In the genomic region with DNA sequence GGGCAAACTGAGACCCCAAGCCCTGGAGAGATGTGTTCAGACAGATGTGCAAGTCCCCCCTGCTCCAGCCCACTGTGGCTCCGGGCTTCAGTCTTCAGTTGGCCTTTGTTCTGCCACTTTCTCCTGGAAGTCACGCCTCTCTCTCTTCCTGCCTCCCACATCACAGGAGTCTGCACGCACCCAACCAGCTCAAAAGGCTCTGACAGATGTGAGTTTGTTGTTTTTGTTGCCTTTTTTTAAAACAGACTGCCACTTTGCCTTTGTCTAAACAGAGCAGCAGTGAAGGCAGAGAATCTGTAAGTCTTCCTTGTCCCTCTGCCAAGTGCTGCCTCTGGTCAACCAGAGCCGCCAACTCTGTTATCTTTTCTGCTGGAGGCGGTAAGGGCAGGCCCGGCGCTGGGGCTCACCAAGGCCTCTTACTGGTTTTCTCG, we compare ENCODE assay signal across 13 cellular contexts.
DNase-seq lines count a peak whose midpoint lies in the region; ATAC-seq, FAIRE-seq and TF ChIP-seq lines count a peak whose summit lies in the region.
"Had no signal": no experiment of that assay in that cellular context is flagged by ENCODE, and none has a peak within 500 bp of the region (broad histone marks: within the 10 kb centered on the region; RNA-seq: fewer than 3 reads in every experiment).

No MANE protein-coding gene starts in this region.

- no peak overlapping the region for H3K4me3 ChIP-seq in prostate gland

- intact Hi-C loops in prostate gland (cut with DNase I), result no loop called here

- ATAC-seq in T-helper 17 cell, result no peak
- no peak for ATAC-seq in GM21381 (IDR thresholded peaks at IDR 0.05; ENCODE audit: unreplicated experiment)
- ATAC-seq in GM21526 (IDR thresholded peaks at IDR 0.05; ENCODE audit: low FRiP score, unreplicated experiment), result no peak

- WGBS in prostate gland, result 29% methylated on average over 8 of the region's 8 CpGs

- H3K4me1 Mint-ChIP-seq in T-helper 17 cell, result no peaks in the 10 kb centered on the region

- H3K27ac Mint-ChIP-seq in T-helper 17 cell, result no peak overlapping the region
- H3K27ac Mint-ChIP-seq: naive B cell had no signal

- H3K27me3 ChIP-seq in prostate gland (replicated peaks; ENCODE audit: insufficient read depth), result no peaks in the 10 kb centered on the region

- FAIRE-seq in HTR-8/SVneo (lab: Jason Lieb, UNC), result peak; percentile 72
- FAIRE-seq in frontal cortex (lab: Jason Lieb, UNC), result no peak

- peaks cover 37% of the 10 kb centered on the region for H3K27me3 Mint-ChIP-seq in T-helper 17 cell

- no peaks in the 10 kb centered on the region for H3K4me1 ChIP-seq in prostate gland (replicated peaks)

- H3K27ac ChIP-seq in prostate gland, result no peak overlapping the region
- H3K27ac ChIP-seq: HL-60 had no signal

- peaks cover 3% of the 10 kb centered on the region for H3K36me3 Mint-ChIP-seq in T-helper 17 cell (ENCODE audit: low read depth)
- H3K36me3 Mint-ChIP-seq: naive B cell had no signal

- no peak for TF ChIP-seq CTCF in prostate gland (IDR thresholded peaks at IDR 0.05)

- no peak for DNase-seq in HTR-8/SVneo (ENCODE audit: insufficient read length, low spot score)
- no peak for DNase-seq in T-helper 17 cell
- peak; percentile 90 for DNase-seq in foreskin melanocyte
- peak; percentile 26 for DNase-seq in prostate gland (ENCODE audit: low spot score)
- DNase-seq in GOT3 (lab: John Stamatoyannopoulos, UW), result no peak
- no peak for DNase-seq in frontal cortex (ENCODE audit: low spot score in 2 of 2)
- DNase-seq: activated CD8-positive, alpha-beta memory T cell treated with anti-CD3 and anti-CD28 coated beads for 24 hours; naive B cell; NCI-H1436; SHP77 treated with DMSO at 0.1 percent for 48 hours had no signal

- H3K36me3 ChIP-seq in prostate gland, result no peaks in the 10 kb centered on the region

- H3K4me3 Mint-ChIP-seq in T-helper 17 cell, result peak overlapping the region; percentile 8
- H3K4me3 Mint-ChIP-seq: naive B cell had no signal

- TF ChIP-seq POLR2A in prostate gland (IDR thresholded peaks at IDR 0.05), result no peak

- H3K9me3 ChIP-seq in T-helper 17 cell (ENCODE audit: control insufficient read depth, low read length, poor library complexity, severe bottlenecking) (no peaks in the 10 kb centered on the region), prostate gland (no peaks in the 10 kb centered on the region)

Comparison
In these comparisons a context has a peak if more than half of its experiments do, and no peak if none do; other contexts are left out.
1. DNase-seq: peak in foreskin melanocyte (single experiment) and prostate gland (single experiment); none in HTR-8/SVneo (single experiment), T-helper 17 cell (0 of 3), GOT3 (single experiment) and frontal cortex (0 of 2).